ENCODE assay signal across 22 cellular contexts in genomic region chr14:30582376-30582775, GRCh38. TPM values are rescaled to one million over a fixed set of nuclear protein-coding genes. Genes with fewer than 3 reads are reported as not detected.
DNase-seq lines count a peak whose midpoint lies in the region; ATAC-seq and TF ChIP-seq lines count a peak whose summit lies in the region.
"Had no signal": no experiment of that assay in that cellular context is flagged by ENCODE, and none has a peak within 500 bp of the region (broad histone marks: within the 10 kb centered on the region; RNA-seq: fewer than 3 reads in every experiment).

No MANE protein-coding gene starts in this region.

- intact Hi-C loops in MCF 10A (cut with micrococcal nuclease) = no loop called here
- intact Hi-C loops in breast epithelium (cut with DNase I; ENCODE audit: low total_unique reads) = no loop called here
- intact Hi-C loops in HCT116 (cut with micrococcal nuclease) = no loop called here

- H3K27me3 ChIP-seq in breast epithelium (no peaks in the 10 kb centered on the region), HCT116 (ENCODE audit: insufficient read depth, low read length) (no peaks in the 10 kb centered on the region)
- H3K27me3 ChIP-seq: BE2C; BLaER1 treated with 17β-estradiol and CSF1 and Interleukin-3, amounts not matched to agents 10 nM and 100 nM had no signal

- H3K79me2 ChIP-seq in HCT116 (ENCODE audit: insufficient read depth, low read length) = peaks cover 100% of the 10 kb centered on the region

- H2AFZ ChIP-seq in HCT116 (ENCODE audit: low read depth, low read length, poor library complexity, severe bottlenecking) = no peak overlapping the region
- H2AFZ ChIP-seq: GM23248 had no signal

- no peak overlapping the region for H3K9ac ChIP-seq in HCT116 (ENCODE audit: low read length)
- H3K9ac ChIP-seq: BLaER1 treated with 17β-estradiol and CSF1 and Interleukin-3, amounts not matched to agents 10 nM and 100 nM; GM23248 had no signal

- no peaks in the 10 kb centered on the region for H3K4me1 ChIP-seq in breast epithelium
- H3K4me1 ChIP-seq in HCT116 (ENCODE audit: control insufficient read depth in 1 of 2, insufficient read depth in 2 of 2, low read length in 2 of 2) = no peaks in the 10 kb centered on the region
- H3K4me1 ChIP-seq: A549, BE2C had no signal

- TF ChIP-seq RAD21 in HCT116 (IDR thresholded peaks at IDR 0.05; ENCODE audit: low read depth) = no peak

- CTCF ChIA-PET in MCF 10A (lab: Yijun Ruan, JAX) = no interaction called here
- CTCF ChIA-PET in HCT116 (lab: Charles Lee) = no interaction called here

- H3K27ac Mint-ChIP-seq in MCF 10A (ENCODE audit: low read depth, unreplicated experiment) = peak overlapping the region; percentile 46
- peak overlapping the region; percentile 67 for H3K27ac Mint-ChIP-seq in T-helper 17 cell
- H3K27ac Mint-ChIP-seq: CD4-positive, alpha-beta T cell; HFFc6 had no signal

- H3K4me3 Mint-ChIP-seq in MCF 10A (ENCODE audit: unreplicated experiment) = no peak overlapping the region
- no peak overlapping the region for H3K4me3 Mint-ChIP-seq in T-helper 17 cell
- H3K4me3 Mint-ChIP-seq: CD14-positive monocyte; CD4-positive, alpha-beta T cell; CD8-positive, alpha-beta memory T cell; HFFc6 had no signal

- BruUV-seq in MCF 10A (replicated peaks; lab: Mats Ljungman, UMichigan) (no TSS peak), HCT116 (replicated peaks; lab: Mats Ljungman, UMichigan) (TSS peak; percentile 11)

- no peak overlapping the region for H3K4me2 ChIP-seq in HCT116 (ENCODE audit: low read length)
- H3K4me2 ChIP-seq: A549; BLaER1 treated with 17β-estradiol and CSF1 and Interleukin-3, amounts not matched to agents 10 nM and 100 nM had no signal

- H3K9me3 ChIP-seq in breast epithelium (no peaks in the 10 kb centered on the region), HCT116 (ENCODE audit: control insufficient read depth in 1 of 2, insufficient read depth in 1 of 2, low read depth in 1 of 2, low read length in 2 of 2) (no peaks in the 10 kb centered on the region), T-helper 17 cell (ENCODE audit: control insufficient read depth, low read length, poor library complexity, severe bottlenecking) (no peaks in the 10 kb centered on the region)
- H3K9me3 ChIP-seq: BE2C had no signal

- TF ChIP-seq CTCF in MCF 10A (IDR thresholded peaks at IDR 0.05; ENCODE audit: unreplicated experiment) = no peak
- no peak for TF ChIP-seq CTCF in breast epithelium (IDR thresholded peaks at IDR 0.05)
- TF ChIP-seq CTCF in HCT116 (IDR thresholded peaks at IDR 0.05 in 2 of 3, conservative IDR thresholded peaks at IDR 0.05 in 1 of 3; ENCODE audit: borderline replicate concordance in 1 of 3, insufficient read depth in 1 of 3, low read depth in 2 of 3, low read length in 2 of 3) = no peak

- no peaks in the 10 kb centered on the region for H3K9me3 Mint-ChIP-seq in MCF 10A (ENCODE audit: unreplicated experiment)

- H3K4me1 Mint-ChIP-seq in MCF 10A (ENCODE audit: insufficient read depth, unreplicated experiment) (peaks cover 12% of the 10 kb centered on the region), T-helper 17 cell (peaks cover 23% of the 10 kb centered on the region)

- H3K27ac ChIP-seq in breast epithelium = no peak overlapping the region
- no peak overlapping the region for H3K27ac ChIP-seq in HCT116 (ENCODE audit: low read depth, low read length)
- H3K27ac ChIP-seq: A549; BLaER1 treated with 17β-estradiol and CSF1 and Interleukin-3, amounts not matched to agents 10 nM and 100 nM; GM23248 had no signal

- POLR2A ChIA-PET in MCF 10A (lab: Yijun Ruan, JAX) = no interaction called here
- POLR2A ChIA-PET in HCT116 (lab: Charles Lee) = no interaction called here

- H3K36me3 ChIP-seq in breast epithelium = no peaks in the 10 kb centered on the region
- H3K36me3 ChIP-seq in HCT116 (ENCODE audit: control insufficient read depth in 1 of 2, insufficient read depth in 2 of 2, low read length in 2 of 2) = peaks cover 4 to 12% of the 10 kb centered on the region in 2 experiments; a peak in 3 of 4 replicates

- DNase-seq in MCF 10A (ENCODE audit: unreplicated experiment) (no peak), breast epithelium (ENCODE audit: low spot score in 2 of 2) (no peak), HCT116 (ENCODE audit: low read depth, low spot score) (no peak), T-helper 17 cell (no peak)
- DNase-seq: 8988T; ACHN; AML-193; BE2C; CD4-positive, alpha-beta T cell; CD8-positive, alpha-beta memory T cell; DMS 273 treated with DMSO at 0.1 percent for 48 hours; DMS79; EL; GDM1; GM23248; H7; HFFc6 had no signal

- H4K20me1 ChIP-seq in HCT116 (ENCODE audit: insufficient read depth) = peaks cover 17% of the 10 kb centered on the region; the same call in 1 of the 2 replicates

- H3K9me2 ChIP-seq in HCT116 (ENCODE audit: insufficient read depth) = no peaks in the 10 kb centered on the region

- RAD21 ChIA-PET in HCT116 (lab: Charles Lee; ENCODE audit: low non-redundant PET in 1 of 2, low total read pairs in 2 of 2, uncharacterized antibody in 2 of 2, unreplicated experiment in 2 of 2) = no interaction called here

- H3K27me3 Mint-ChIP-seq in MCF 10A (ENCODE audit: insufficient read depth, unreplicated experiment) (no peaks in the 10 kb centered on the region), T-helper 17 cell (no peaks in the 10 kb centered on the region)
- H3K27me3 Mint-ChIP-seq: CD4-positive, alpha-beta T cell; CD8-positive, alpha-beta memory T cell had no signal

- TF ChIP-seq POLR2A in breast epithelium (IDR thresholded peaks at IDR 0.05) = no peak
- TF ChIP-seq POLR2A in HCT116 (IDR thresholded peaks at IDR 0.05; ENCODE audit: borderline replicate concordance, extremely low read depth, insufficient read depth, insufficient read length) = no peak

- H3K36me3 Mint-ChIP-seq in MCF 10A (ENCODE audit: insufficient read depth, unreplicated experiment) (peaks cover 33% of the 10 kb centered on the region), T-helper 17 cell (ENCODE audit: low read depth) (peaks cover 8% of the 10 kb centered on the region)

- no peak for ATAC-seq in HCT116
- no peak for ATAC-seq in T-helper 17 cell
- ATAC-seq in HG02759 (IDR thresholded peaks at IDR 0.05; ENCODE audit: unreplicated experiment) = no peak
- ATAC-seq in HG02763 (IDR thresholded peaks at IDR 0.05; ENCODE audit: unreplicated experiment) = no peak
- ATAC-seq: A549 had no signal

- H3K4me3 ChIP-seq in breast epithelium (no peak overlapping the region), HCT116 (replicated peaks in 1 of 2; ENCODE audit: low read depth in 1 of 2, low read length in 2 of 2) (no peak overlapping the region)
- H3K4me3 ChIP-seq: A549; BLaER1 treated with 17β-estradiol and CSF1 and Interleukin-3, amounts not matched to agents 10 nM and 100 nM; GM23248 had no signal

TF ChIP-seq in HCT116, 20 proteins besides CTCF, POLR2A, EP300 and RAD21 (continues in another document):
- no peak for TF ChIP-seq EZH2 (IDR thresholded peaks at IDR 0.05)
- TF ChIP-seq JUND (IDR thresholded peaks at IDR 0.05) = no peak
- no peak for TF ChIP-seq EZH2phosphoT487 (IDR thresholded peaks at IDR 0.05; ENCODE audit: borderline replicate concordance)
- TF ChIP-seq ELF1 (IDR thresholded peaks at IDR 0.05; ENCODE audit: borderline replicate concordance, low read depth) = no peak
- TF ChIP-seq SIN3A (IDR thresholded peaks at IDR 0.05; ENCODE audit: low read depth) = no peak
- TF ChIP-seq ZFX (IDR thresholded peaks at IDR 0.05) = no peak
- TF ChIP-seq MAX (IDR thresholded peaks at IDR 0.05) = no peak
- no peak for TF ChIP-seq ZNF274 (IDR thresholded peaks at IDR 0.05; ENCODE audit: low read depth, low read length)
- no peak for TF ChIP-seq YY1 (IDR thresholded peaks at IDR 0.05; ENCODE audit: extremely low read depth, insufficient replicate concordance, low read depth, low read length)
- no peak for TF ChIP-seq CEBPB (IDR thresholded peaks at IDR 0.05; ENCODE audit: low read depth)
- TF ChIP-seq ATF3 (IDR thresholded peaks at IDR 0.05) = no peak
- TF ChIP-seq EGR1 (IDR thresholded peaks at IDR 0.05; ENCODE audit: low read depth) = no peak
- TF ChIP-seq TCF7L2 (IDR thresholded peaks at IDR 0.05; ENCODE audit: borderline replicate concordance, extremely low read depth, insufficient read depth, insufficient read length) = no peak
- no peak for TF ChIP-seq SRF (IDR thresholded peaks at IDR 0.05; ENCODE audit: low read depth)

RNA-seq across cellular contexts. Expression of gene G2E3, which starts 23.4 kb away (rescaled TPM):
- total RNA-seq in MCF 10A (2022) (34.1 and 34.7 TPM in 2 replicates), breast epithelium (10 to 100 TPM; 12.3 to 22.2 (median 12.5) TPM), HCT116 (2021; ENCODE audit: unreplicated experiment) (47.0 TPM), T-helper 17 cell (10 to 100 TPM; 25.0 to 27.7 TPM)
- polyA plus RNA-seq in HCT116 (2012) = 10.1 and 13.1 TPM in 2 replicates

RNA-seq across cellular contexts. Expression of gene SCFD1, which starts 39.7 kb away (rescaled TPM):
- total RNA-seq in MCF 10A (2022) = 113 and 126 TPM in 2 replicates
- 10 to 100 TPM; 64.6 to 93.1 (median 73.5) TPM for total RNA-seq in breast epithelium
- 71.1 TPM for total RNA-seq in HCT116 (2021; ENCODE audit: unreplicated experiment)
- polyA plus RNA-seq in HCT116 (2012) = 25.9 and 32.2 TPM in 2 replicates
- 10 to 100 TPM; 77.3 to 98.0 TPM for total RNA-seq in T-helper 17 cell
